Comparison of ENCODE assay signal across 25 cellular contexts in the genomic region with DNA sequence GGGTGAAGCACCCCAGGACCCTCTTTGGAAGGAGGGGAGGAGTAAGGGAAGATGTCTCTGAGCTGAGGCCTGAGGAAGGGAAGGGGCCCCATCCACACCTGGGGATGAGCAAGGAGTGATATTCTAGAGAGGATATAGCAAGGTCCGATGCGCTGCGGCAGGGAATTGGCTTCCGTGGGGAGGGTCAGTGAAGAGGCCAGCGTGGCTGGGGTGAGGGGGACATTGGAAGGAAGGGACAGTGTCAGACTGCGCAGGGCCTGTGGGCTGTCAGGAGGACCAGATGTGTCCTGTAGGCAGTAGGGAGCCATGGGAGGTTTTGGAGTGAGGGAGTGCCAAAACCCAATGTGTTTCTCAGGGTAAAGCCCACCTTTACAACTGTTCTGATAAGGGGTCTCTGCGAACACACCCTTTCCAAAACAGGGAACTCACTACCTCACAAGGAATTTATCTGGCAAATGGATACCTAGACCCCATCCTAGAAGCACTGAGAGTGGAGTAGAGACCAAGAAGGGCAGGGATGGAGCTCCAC. TPM values are rescaled to one million over a fixed set of nuclear protein-coding genes. Genes with fewer than 3 reads are reported as not detected.
"Had no signal": no experiment of that assay in that cellular context is flagged by ENCODE, and none has a peak within 500 bp of the region (broad histone marks: within the 10 kb centered on the region; RNA-seq: fewer than 3 reads in every experiment).

No MANE protein-coding gene starts in this region.

- DNase-seq: activated CD4-positive, alpha-beta T cell treated with anti-CD3 and anti-CD28 coated beads, Interleukin-2, amount 10 ng/mL, durations not matched to agents 7 days and 5 days; activated CD8-positive, alpha-beta memory T cell treated with anti-CD3 and anti-CD28 coated beads, Interleukin-2, amount 10 ng/mL, durations not matched to agents 7 days and 5 days; activated CD8-positive, alpha-beta T cell treated with anti-CD3 and anti-CD28 coated beads for 36 hours; activated naive CD4-positive, alpha-beta T cell; activated naive CD8-positive, alpha-beta T cell treated with anti-CD3 and anti-CD28 coated beads, Interleukin-2, amount 10 ng/mL, durations not matched to agents 7 days and 5 days; activated T-cell treated with anti-CD3 and anti-CD28 coated beads for 4 hours; amniotic stem cell; cerebellar nuclear complex; effector CD8-positive, alpha-beta T cell; erythroblast; foreskin fibroblast; heart right ventricle; left cardiac atrium; midbrain; psoas muscle; stimulated activated CD4-positive, alpha-beta T cell treated with anti-CD3 and anti-CD28 coated beads, Interleukin-4, amount 100 ng/mL, for 4 hours; stimulated activated naive CD8-positive, alpha-beta T cell treated with anti-CD3 and anti-CD28 coated beads, Interleukin-15, amount 100 ng/mL, for 72 hours; tibial artery had no signal

- H3K27ac ChIP-seq: coronary artery, heart right ventricle, psoas muscle, right atrium auricular region, tibial artery had no signal

- H3K27me3 Mint-ChIP-seq: activated CD4-positive, alpha-beta T cell treated with anti-CD3 and anti-CD28 coated beads, Interleukin-2, amount 10 ng/mL, durations not matched to agents 7 days and 5 days; activated CD8-positive, alpha-beta memory T cell treated with anti-CD3 and anti-CD28 coated beads, Interleukin-2, amount 10 ng/mL, durations not matched to agents 7 days and 5 days; activated CD8-positive, alpha-beta T cell treated with anti-CD3 and anti-CD28 coated beads for 36 hours; activated naive CD8-positive, alpha-beta T cell treated with anti-CD3 and anti-CD28 coated beads, Interleukin-2, amount 10 ng/mL, durations not matched to agents 7 days and 5 days; activated T-helper 17 cell treated with anti-CD3 and anti-CD28 coated beads, Interleukin-2, amount 50 U/mL, for 72 hours; stimulated activated naive CD8-positive, alpha-beta T cell treated with anti-CD3 and anti-CD28 coated beads, Interleukin-15, amount 100 ng/mL, for 72 hours had no signal

- H3K9me3 Mint-ChIP-seq: activated CD4-positive, alpha-beta T cell treated with anti-CD3 and anti-CD28 coated beads, Interleukin-2, amount 10 ng/mL, durations not matched to agents 7 days and 5 days; activated CD8-positive, alpha-beta T cell treated with anti-CD3 and anti-CD28 coated beads for 36 hours; activated naive CD8-positive, alpha-beta T cell treated with anti-CD3 and anti-CD28 coated beads, Interleukin-2, amount 10 ng/mL, durations not matched to agents 7 days and 5 days; activated T-helper 17 cell treated with anti-CD3 and anti-CD28 coated beads, Interleukin-2, amount 50 U/mL, for 72 hours; stimulated activated naive CD8-positive, alpha-beta T cell treated with anti-CD3 and anti-CD28 coated beads, Interleukin-15, amount 100 ng/mL, for 72 hours had no signal

- H3K9me3 ChIP-seq: heart right ventricle, psoas muscle, right atrium auricular region, tibial artery had no signal

- H3K4me3 Mint-ChIP-seq: activated CD4-positive, alpha-beta T cell treated with anti-CD3 and anti-CD28 coated beads, Interleukin-2, amount 10 ng/mL, durations not matched to agents 7 days and 5 days; activated CD8-positive, alpha-beta memory T cell treated with anti-CD3 and anti-CD28 coated beads, Interleukin-2, amount 10 ng/mL, durations not matched to agents 7 days and 5 days; activated CD8-positive, alpha-beta T cell treated with anti-CD3 and anti-CD28 coated beads for 36 hours; activated naive CD8-positive, alpha-beta T cell treated with anti-CD3 and anti-CD28 coated beads, Interleukin-2, amount 10 ng/mL, durations not matched to agents 7 days and 5 days; activated T-helper 17 cell treated with anti-CD3 and anti-CD28 coated beads, Interleukin-2, amount 50 U/mL, for 72 hours; stimulated activated naive CD8-positive, alpha-beta T cell treated with anti-CD3 and anti-CD28 coated beads, Interleukin-15, amount 100 ng/mL, for 72 hours had no signal

- H3K4me1 ChIP-seq: psoas muscle had no signal

- H3K27ac Mint-ChIP-seq: activated CD4-positive, alpha-beta T cell treated with anti-CD3 and anti-CD28 coated beads, Interleukin-2, amount 10 ng/mL, durations not matched to agents 7 days and 5 days; activated CD8-positive, alpha-beta memory T cell treated with anti-CD3 and anti-CD28 coated beads, Interleukin-2, amount 10 ng/mL, durations not matched to agents 7 days and 5 days; activated CD8-positive, alpha-beta T cell treated with anti-CD3 and anti-CD28 coated beads for 36 hours; activated naive CD8-positive, alpha-beta T cell treated with anti-CD3 and anti-CD28 coated beads, Interleukin-2, amount 10 ng/mL, durations not matched to agents 7 days and 5 days; activated T-helper 17 cell treated with anti-CD3 and anti-CD28 coated beads, Interleukin-2, amount 50 U/mL, for 72 hours had no signal

- H3K36me3 Mint-ChIP-seq: activated CD8-positive, alpha-beta memory T cell treated with anti-CD3 and anti-CD28 coated beads, Interleukin-2, amount 10 ng/mL, durations not matched to agents 7 days and 5 days; activated naive CD8-positive, alpha-beta T cell treated with anti-CD3 and anti-CD28 coated beads, Interleukin-2, amount 10 ng/mL, durations not matched to agents 7 days and 5 days had no signal

- H3K4me3 ChIP-seq: coronary artery, heart right ventricle, psoas muscle, right atrium auricular region, tibial artery had no signal

- H3K36me3 ChIP-seq: heart right ventricle, right atrium auricular region, tibial artery had no signal

RNA-seq across cellular contexts. Expression of a gene that starts 3.7 kb away (rescaled TPM):
- polyA plus RNA-seq: fibroblast of lung had no signal

RNA-seq across cellular contexts. Expression of a gene that starts 44.0 kb away (rescaled TPM):
- total RNA-seq: activated CD8-positive, alpha-beta memory T cell treated with anti-CD3 and anti-CD28 coated beads, Interleukin-2, amount 10 ng/mL, durations not matched to agents 7 days and 5 days; activated CD8-positive, alpha-beta T cell treated with anti-CD3 and anti-CD28 coated beads for 36 hours; activated naive CD8-positive, alpha-beta T cell treated with anti-CD3 and anti-CD28 coated beads, Interleukin-2, amount 10 ng/mL, durations not matched to agents 7 days and 5 days; activated T-helper 17 cell treated with anti-CD3 and anti-CD28 coated beads, Interleukin-2, amount 50 U/mL, for 72 hours; liver; osteocyte; psoas muscle; right atrium auricular region had no signal
- polyA plus RNA-seq: neural cell had no signal
